ENCODE assay signal across 11 cellular contexts in the genomic region with DNA sequence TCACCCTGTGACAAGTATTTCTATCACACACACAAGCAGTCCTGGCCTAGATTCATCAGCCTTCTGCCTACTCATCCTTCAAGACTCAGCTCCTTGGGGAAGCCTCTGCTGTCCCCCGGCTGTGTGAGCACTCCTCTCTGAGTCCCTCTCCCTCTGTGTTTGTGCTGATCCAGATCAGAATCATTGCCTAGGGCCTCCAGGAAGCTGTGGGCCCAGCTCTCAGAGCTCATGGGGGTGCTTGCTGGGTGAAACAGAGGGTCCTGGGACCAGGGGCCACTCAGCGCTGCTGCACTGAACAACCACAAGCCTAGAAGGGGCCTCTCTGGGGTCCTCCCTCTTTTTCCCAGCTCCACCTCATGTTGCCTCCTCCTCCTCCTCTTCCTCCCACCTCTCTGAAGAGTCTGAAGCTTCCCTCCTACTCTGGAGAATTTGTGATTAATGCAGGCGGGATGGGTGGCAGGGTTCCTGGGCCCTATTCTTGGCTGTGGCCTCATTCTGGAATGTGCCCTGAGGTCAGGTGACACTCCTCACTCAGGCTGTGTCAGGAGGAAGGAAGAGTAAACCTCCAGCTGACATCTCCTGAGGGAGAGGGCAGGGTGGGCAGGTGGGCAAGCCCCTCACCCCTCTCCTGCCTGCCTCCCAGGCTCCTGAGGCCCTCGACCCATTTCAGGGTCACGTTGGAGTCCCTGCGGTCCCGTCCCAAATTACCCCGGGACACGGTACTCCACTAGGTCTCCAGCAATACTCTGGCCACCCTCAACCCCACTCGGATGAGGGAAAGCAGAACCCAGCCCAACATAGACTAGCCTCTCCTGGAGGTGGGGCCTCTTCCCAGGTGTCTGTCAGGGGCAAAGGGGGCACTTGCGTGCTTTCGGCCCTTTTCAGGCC. TPM values are rescaled to one million over a fixed set of nuclear protein-coding genes. Genes with fewer than 3 reads are reported as not detected.
A peak's percentile ranks its signal among the peaks of the same experiment; 100 is the strongest.
DNase-seq lines count a peak whose midpoint lies in the region; ATAC-seq and TF ChIP-seq lines count a peak whose summit lies in the region.
"Had no signal": no experiment of that assay in that cellular context is flagged by ENCODE, and none has a peak within 500 bp of the region (broad histone marks: within the 10 kb centered on the region; RNA-seq: fewer than 3 reads in every experiment).

No MANE protein-coding gene starts in this region.

- no peak overlapping the region for H3K4me3 Mint-ChIP-seq in activated T-helper 17 cell treated with anti-CD3 and anti-CD28 coated beads, Interleukin-2, amount 50 U/mL, for 72 hours
- H3K4me3 Mint-ChIP-seq: activated T-cell treated with anti-CD3 and anti-CD28 coated beads, Interleukin-2, amount 50 U/mL, for 4 hours had no signal

- H4K91ac ChIP-seq in trophoblast cell (ENCODE audit: low read depth, low read length): peak overlapping the region; percentile 21

- no peak overlapping the region for H3K14ac ChIP-seq in trophoblast cell (ENCODE audit: low read length)

- intact Hi-C loops in heart left ventricle (cut with DNase I): loop anchor here in 2 of 10 donors (10.0 kb wide), 2 partner anchors 141 to 301 kb away; a partner anchor contains a TSS

- no peaks in the 10 kb centered on the region for H3K27me3 Mint-ChIP-seq in activated T-helper 17 cell treated with anti-CD3 and anti-CD28 coated beads, Interleukin-2, amount 50 U/mL, for 72 hours

- H3K36me3 ChIP-seq in heart left ventricle (no peaks in the 10 kb centered on the region), trophoblast cell (ENCODE audit: control insufficient read depth in 1 of 2, insufficient read depth in 2 of 2, low read length in 2 of 2) (no peaks in the 10 kb centered on the region)
- H3K36me3 ChIP-seq: Peyer's patch had no signal

- peaks cover 5% of the 10 kb centered on the region for H3K79me1 ChIP-seq in trophoblast cell (ENCODE audit: low read length)

- H3K18ac ChIP-seq in trophoblast cell (ENCODE audit: low read length): no peak overlapping the region

- no peak overlapping the region for H3K4ac ChIP-seq in trophoblast cell (ENCODE audit: low read depth, low read length)

- DNase-seq in GM04503 (ENCODE audit: low read depth) (peak; percentile 57), heart left ventricle (peak in 4 of 5 donors; percentile 50 to 73 (median 58)), trophoblast cell (peak; percentile 48 to 64), HuH-7.5 (ENCODE audit: low spot score) (no peak)
- DNase-seq: activated T-cell treated with anti-CD3 and anti-CD28 coated beads, Interleukin-2, amount 50 U/mL, for 4 hours; NCI-H2081 treated with DMSO at 0.1 percent for 48 hours; Peyer's patch had no signal

- H3K4me2 ChIP-seq in trophoblast cell (ENCODE audit: low read length): no peak overlapping the region

- 53 to 72% (median 71%) methylated on average over 7 to 12 of the region's 12 CpGs for WGBS in heart left ventricle, 4 donors
- no CpG with 5 or more reads among the region's 12 CpGs for WGBS in trophoblast cell (ENCODE audit: extremely low coverage, insufficient coverage, insufficient read length)

- no peak overlapping the region for H2AFZ ChIP-seq in trophoblast cell (ENCODE audit: insufficient read depth, low read length, poor library complexity)

- peak overlapping the region; percentile 24 to 95 (median 80) for H3K27ac ChIP-seq in heart left ventricle
- peak overlapping the region; percentile 9 for H3K27ac ChIP-seq in trophoblast cell (ENCODE audit: low read depth, low read length)
- H3K27ac ChIP-seq: Peyer's patch had no signal

- peak overlapping the region; percentile 11 for H2BK12ac ChIP-seq in trophoblast cell (ENCODE audit: low read length)

- H4K8ac ChIP-seq in trophoblast cell (ENCODE audit: low read depth, low read length): peak overlapping the region; percentile 59

- peaks cover 6% of the 10 kb centered on the region for H3K4me1 Mint-ChIP-seq in activated T-helper 17 cell treated with anti-CD3 and anti-CD28 coated beads, Interleukin-2, amount 50 U/mL, for 72 hours

- no peak overlapping the region for H3K9ac ChIP-seq in trophoblast cell (ENCODE audit: low read length)

- H2BK120ac ChIP-seq in trophoblast cell (ENCODE audit: insufficient read depth, low read length, poor library complexity): peak overlapping the region; percentile 46

- H3K9me3 ChIP-seq in heart left ventricle (no peaks in the 10 kb centered on the region), trophoblast cell (ENCODE audit: insufficient read depth, low read depth, low read length) (no peaks in the 10 kb centered on the region)
- H3K9me3 ChIP-seq: Peyer's patch had no signal

- H3K9me3 Mint-ChIP-seq in activated T-helper 17 cell treated with anti-CD3 and anti-CD28 coated beads, Interleukin-2, amount 50 U/mL, for 72 hours: no peaks in the 10 kb centered on the region
- H3K9me3 Mint-ChIP-seq: activated T-cell treated with anti-CD3 and anti-CD28 coated beads, Interleukin-2, amount 50 U/mL, for 4 hours had no signal

- no peaks in the 10 kb centered on the region for H3K79me2 ChIP-seq in trophoblast cell (ENCODE audit: control insufficient read depth, insufficient read depth, low read length, poor library complexity)

- no peak overlapping the region for H3K4me3 ChIP-seq in heart left ventricle
- no peak overlapping the region for H3K4me3 ChIP-seq in trophoblast cell (ENCODE audit: low read depth, low read length)
- H3K4me3 ChIP-seq: Peyer's patch had no signal

- H2BK5ac ChIP-seq in trophoblast cell (ENCODE audit: low read depth, low read length, poor library complexity): peak overlapping the region; percentile 4

- no peak overlapping the region for H3K23ac ChIP-seq in trophoblast cell (ENCODE audit: low read length)

- H4K12ac ChIP-seq in trophoblast cell (ENCODE audit: low read depth, low read length): peak overlapping the region; percentile 22

- H3K36me3 Mint-ChIP-seq in activated T-helper 17 cell treated with anti-CD3 and anti-CD28 coated beads, Interleukin-2, amount 50 U/mL, for 72 hours (ENCODE audit: low read depth): no peaks in the 10 kb centered on the region

- H3K27ac Mint-ChIP-seq in activated T-helper 17 cell treated with anti-CD3 and anti-CD28 coated beads, Interleukin-2, amount 50 U/mL, for 72 hours: peak overlapping the region; percentile 46

- H3K4me1 ChIP-seq in heart left ventricle: peaks cover 0 to 20% (median 5%) of the 10 kb centered on the region in 12 donors
- peaks cover 14 to 18% of the 10 kb centered on the region in 2 experiments for H3K4me1 ChIP-seq in trophoblast cell (ENCODE audit: control insufficient read depth in 1 of 2, insufficient read depth in 2 of 2, low read length in 2 of 2)
- H3K4me1 ChIP-seq: Peyer's patch had no signal

- ATAC-seq in activated T-helper 17 cell treated with anti-CD3 and anti-CD28 coated beads, Interleukin-2, amount 50 U/mL, for 72 hours (replicated peaks): no peak
- ATAC-seq in heart left ventricle (peak; percentile 61 to 81 (median 72)), GM19351 (IDR thresholded peaks at IDR 0.05; ENCODE audit: unreplicated experiment) (no peak), HG02938 (IDR thresholded peaks at IDR 0.05; ENCODE audit: unreplicated experiment) (no peak), GM18498 (IDR thresholded peaks at IDR 0.05; ENCODE audit: unreplicated experiment) (no peak)
- ATAC-seq: activated T-cell treated with anti-CD3 and anti-CD28 coated beads, Interleukin-2, amount 50 U/mL, for 4 hours had no signal

- no peak overlapping the region for H2AK5ac ChIP-seq in trophoblast cell (ENCODE audit: low read length)

- no peak for TF ChIP-seq POLR2A in heart left ventricle (IDR thresholded peaks at IDR 0.05)

- H3K27me3 ChIP-seq in heart left ventricle: no peaks in the 10 kb centered on the region
- H3K27me3 ChIP-seq in trophoblast cell (ENCODE audit: insufficient read depth, low read length): no peaks in the 10 kb centered on the region
- H3K27me3 ChIP-seq: Peyer's patch had no signal

- TF ChIP-seq CTCF in heart left ventricle (IDR thresholded peaks at IDR 0.05): no peak

RNA-seq across cellular contexts. Expression of a gene that starts 10.1 kb away (rescaled TPM):
- not detected for total RNA-seq in activated T-helper 17 cell treated with anti-CD3 and anti-CD28 coated beads, Interleukin-2, amount 50 U/mL, for 72 hours
- total RNA-seq in heart left ventricle: under 1 TPM in 7 of 9 donors, not detected in 2; 0.12 to 0.75 (median 0.29) TPM
- under 1 TPM; 0.08 to 0.23 TPM for polyA plus RNA-seq in heart left ventricle
- polyA plus RNA-seq in trophoblast cell (2013): not detected in 2 replicates
- total RNA-seq: activated T-cell treated with anti-CD3 and anti-CD28 coated beads, Interleukin-2, amount 50 U/mL, for 4 hours; Peyer's patch had no signal

RNA-seq across cellular contexts. Expression of a gene that starts 20.6 kb away (rescaled TPM):
- total RNA-seq in activated T-helper 17 cell treated with anti-CD3 and anti-CD28 coated beads, Interleukin-2, amount 50 U/mL, for 72 hours: 10 to 100 TPM; 33.1 to 40.8 TPM
- total RNA-seq in heart left ventricle: 100 to 1,000 TPM in 4 of 9 donors, 10 to 100 TPM in 5; 38.3 to 136 (median 88.7) TPM
- 10 to 100 TPM; 22.2 to 34.2 TPM for polyA plus RNA-seq in heart left ventricle
- 25.0 and 26.0 TPM in 2 replicates for polyA plus RNA-seq in trophoblast cell (2013)

Comparison
In these comparisons a context has a peak if more than half of its experiments do, and no peak if none do; other contexts are left out.
1. ATAC-seq: peak in heart left ventricle (4 of 4); none in activated T-helper 17 cell treated with anti-CD3 and anti-CD28 coated beads, Interleukin-2, amount 50 U/mL, for 72 hours (single experiment), GM19351 (single experiment), HG02938 (single experiment) and GM18498 (single experiment).